ENCODE assay signal across 35 cellular contexts in genomic region chr7:135562720-135563119, GRCh38. TPM values are rescaled to one million over a fixed set of nuclear protein-coding genes. Genes with fewer than 3 reads are reported as not detected.
DNase-seq lines count a peak whose midpoint lies in the region; ATAC-seq and TF ChIP-seq lines count a peak whose summit lies in the region.
"Had no signal": no experiment of that assay in that cellular context is flagged by ENCODE, and none has a peak within 500 bp of the region (broad histone marks: within the 10 kb centered on the region; RNA-seq: fewer than 3 reads in every experiment).

No MANE protein-coding gene starts in this region.

- intact Hi-C loops in activated T-helper 2 cell treated with anti-CD3 and anti-CD28 coated beads, Interferon-gamma antibody, Interleukin-2, Interleukin-4, amounts not matched to agents 10 μg/mL and 5 μg/mL and 100 μg/mL, durations not matched to agents 14 hours and 24 hours and 36 hours (cut with micrococcal nuclease), result no loop called here

- H3K27ac Mint-ChIP-seq in CD4-positive, CD25-positive, alpha-beta regulatory T cell, result peak overlapping the region in 1 of 3 donors; percentile 84
- peak overlapping the region; percentile 6 for H3K27ac Mint-ChIP-seq in activated T-helper 2 cell treated with anti-CD3 and anti-CD28 coated beads, Interferon-gamma antibody, Interleukin-2, Interleukin-4, amounts not matched to agents 10 μg/mL and 5 μg/mL and 100 μg/mL, durations not matched to agents 14 hours and 24 hours and 36 hours
- H3K27ac Mint-ChIP-seq: activated CD4-positive, alpha-beta memory T cell treated with anti-CD3 and anti-CD28 coated beads for 36 hours; activated T-helper 17 cell treated with anti-CD3 and anti-CD28 coated beads, Interleukin-2, amount 50 U/mL, for 72 hours; IgD-negative memory B cell; natural killer cell treated with Interleukin-12 subunit alpha and Interleukin-12 subunit beta and Interleukin-15 and Interleukin-18, amount 100 ng/mL, for 72 hours had no signal

- no peaks in the 10 kb centered on the region for H3K27me3 Mint-ChIP-seq in CD4-positive, CD25-positive, alpha-beta regulatory T cell
- H3K27me3 Mint-ChIP-seq in activated T-helper 2 cell treated with anti-CD3 and anti-CD28 coated beads, Interferon-gamma antibody, Interleukin-2, Interleukin-4, amounts not matched to agents 10 μg/mL and 5 μg/mL and 100 μg/mL, durations not matched to agents 14 hours and 24 hours and 36 hours (ENCODE audit: low read depth), result no peaks in the 10 kb centered on the region
- H3K27me3 Mint-ChIP-seq: activated CD4-positive, alpha-beta memory T cell treated with anti-CD3 and anti-CD28 coated beads for 36 hours; activated T-helper 17 cell treated with anti-CD3 and anti-CD28 coated beads, Interleukin-2, amount 50 U/mL, for 72 hours; effector memory CD8-positive, alpha-beta T cell; IgD-negative memory B cell; natural killer cell treated with Interleukin-12 subunit alpha and Interleukin-12 subunit beta and Interleukin-15 and Interleukin-18, amount 100 ng/mL, for 72 hours; stimulated activated naive CD8-positive, alpha-beta T cell treated with anti-CD3 and anti-CD28 coated beads, Interleukin-15, amount 100 ng/mL, for 72 hours had no signal

- no peaks in the 10 kb centered on the region for H3K9me3 Mint-ChIP-seq in CD4-positive, CD25-positive, alpha-beta regulatory T cell
- H3K9me3 Mint-ChIP-seq in activated T-helper 2 cell treated with anti-CD3 and anti-CD28 coated beads, Interferon-gamma antibody, Interleukin-2, Interleukin-4, amounts not matched to agents 10 μg/mL and 5 μg/mL and 100 μg/mL, durations not matched to agents 14 hours and 24 hours and 36 hours, result no peaks in the 10 kb centered on the region
- H3K9me3 Mint-ChIP-seq: activated CD4-positive, alpha-beta memory T cell treated with anti-CD3 and anti-CD28 coated beads for 36 hours; activated naive CD4-positive, alpha-beta T cell treated with anti-CD3 and anti-CD28 coated beads, Interleukin-2, amount 50 U/mL, for 72 hours; activated T-helper 17 cell treated with anti-CD3 and anti-CD28 coated beads, Interleukin-2, amount 50 U/mL, for 72 hours; effector memory CD8-positive, alpha-beta T cell; IgD-negative memory B cell; natural killer cell treated with Interleukin-12 subunit alpha and Interleukin-12 subunit beta and Interleukin-15 and Interleukin-18, amount 100 ng/mL, for 72 hours; stimulated activated naive CD8-positive, alpha-beta T cell treated with anti-CD3 and anti-CD28 coated beads, Interleukin-15, amount 100 ng/mL, for 72 hours had no signal

- CTCF ChIA-PET in GM10248 (lab: Yijun Ruan, JAX), result interaction anchor here (0.9 kb wide), 1 partner anchor 10 kb away, joined by 3 read pairs; no protein-coding TSS in a partner anchor

- no peaks in the 10 kb centered on the region for H3K9me3 ChIP-seq in CD4-positive, CD25-positive, alpha-beta regulatory T cell (ENCODE audit: control insufficient read depth in 2 of 2, low read length in 2 of 2)
- H3K9me3 ChIP-seq: ascending aorta, BE2C, esophagus squamous epithelium, heart right ventricle, mucosa of descending colon, ovary, tibial artery had no signal

- no peaks in the 10 kb centered on the region for H3K27me3 ChIP-seq in CD4-positive, CD25-positive, alpha-beta regulatory T cell (ENCODE audit: control insufficient read depth, insufficient read depth, low read length)
- no peaks in the 10 kb centered on the region for H3K27me3 ChIP-seq in H7 (ENCODE audit: control insufficient read depth, insufficient read depth, low read length)
- H3K27me3 ChIP-seq: ascending aorta, BE2C, esophagus squamous epithelium, heart right ventricle, ovary, tibial artery had no signal

- peak overlapping the region in 3 of 4 donors; percentile 5 to 43 (median 17) for H3K4me3 Mint-ChIP-seq in CD4-positive, CD25-positive, alpha-beta regulatory T cell
- H3K4me3 Mint-ChIP-seq in activated T-helper 2 cell treated with anti-CD3 and anti-CD28 coated beads, Interferon-gamma antibody, Interleukin-2, Interleukin-4, amounts not matched to agents 10 μg/mL and 5 μg/mL and 100 μg/mL, durations not matched to agents 14 hours and 24 hours and 36 hours (ENCODE audit: low read depth), result no peak overlapping the region
- H3K4me3 Mint-ChIP-seq: activated CD4-positive, alpha-beta memory T cell treated with anti-CD3 and anti-CD28 coated beads for 36 hours; activated T-helper 17 cell treated with anti-CD3 and anti-CD28 coated beads, Interleukin-2, amount 50 U/mL, for 72 hours; effector memory CD8-positive, alpha-beta T cell; IgD-negative memory B cell; natural killer cell treated with Interleukin-12 subunit alpha and Interleukin-12 subunit beta and Interleukin-15 and Interleukin-18, amount 100 ng/mL, for 72 hours; stimulated activated naive CD8-positive, alpha-beta T cell treated with anti-CD3 and anti-CD28 coated beads, Interleukin-15, amount 100 ng/mL, for 72 hours had no signal

- no peak for TF ChIP-seq CTCF in GM10248 (IDR thresholded peaks at IDR 0.05; ENCODE audit: control extremely low read depth, extremely low read depth, low read depth, missing control alignments)

- no peak for DNase-seq in CD4-positive, CD25-positive, alpha-beta regulatory T cell
- DNase-seq in H7, result peak; percentile 46
- DNase-seq in activated T-helper 2 cell treated with anti-CD3 and anti-CD28 coated beads, Interferon-gamma antibody, Interleukin-2, Interleukin-4, amounts not matched to agents 10 μg/mL and 5 μg/mL and 100 μg/mL, durations not matched to agents 14 hours and 24 hours and 36 hours (ENCODE audit: low spot score), result no peak
- DNase-seq in iPS-NIHi7 (ENCODE audit: extremely low spot score), result peak; percentile 70
- DNase-seq in GM10248 (ENCODE audit: extremely low spot score), result no peak
- DNase-seq in NCI-H2107 treated with DMSO at 0.1 percent for 48 hours (lab: John Stamatoyannopoulos, UW; ENCODE audit: unreplicated experiment), result no peak
- DNase-seq in ureter (ENCODE audit: low spot score), result no peak
- DNase-seq: activated CD4-positive, alpha-beta memory T cell treated with anti-CD3 and anti-CD28 coated beads for 36 hours; activated CD8-positive, alpha-beta memory T cell treated with anti-CD3 and anti-CD28 coated beads, Interleukin-2, amount 50 U/mL, for 4 hours; BE2C; cortex of kidney; DMS79 treated with DMSO at 0.1 percent for 48 hours; effector memory CD8-positive, alpha-beta T cell; esophagus squamous epithelium; foreskin melanocyte; heart right ventricle; mucosa of descending colon; NCI-H1048; NCI-H1694; NCI-H69; ovary; retina; small intestine; stimulated activated CD4-positive, alpha-beta T cell treated with anti-CD3 and anti-CD28 coated beads, Interleukin-1b, Interleukin-23, amount 100 ng/mL, for 48 hours; stimulated activated CD8-positive, alpha-beta memory T cell treated with anti-CD3 and anti-CD28 coated beads, Interleukin-4, amount 100 ng/mL, for 48 hours; stimulated activated naive CD8-positive, alpha-beta T cell treated with anti-CD3 and anti-CD28 coated beads, Interleukin-15, amount 100 ng/mL, for 72 hours; T-helper 1 cell; tibial artery had no signal

- no peak overlapping the region for H3K4me3 ChIP-seq in CD4-positive, CD25-positive, alpha-beta regulatory T cell (ENCODE audit: low read depth, low read length)
- H3K4me3 ChIP-seq in H7 (ENCODE audit: insufficient read depth, low read depth, low read length), result no peak overlapping the region
- H3K4me3 ChIP-seq: ascending aorta, esophagus squamous epithelium, heart right ventricle, mucosa of descending colon, ovary, tibial artery had no signal

- peaks cover 18 to 46% (median 22%) of the 10 kb centered on the region in 4 donors for H3K4me1 Mint-ChIP-seq in CD4-positive, CD25-positive, alpha-beta regulatory T cell
- H3K4me1 Mint-ChIP-seq in activated T-helper 2 cell treated with anti-CD3 and anti-CD28 coated beads, Interferon-gamma antibody, Interleukin-2, Interleukin-4, amounts not matched to agents 10 μg/mL and 5 μg/mL and 100 μg/mL, durations not matched to agents 14 hours and 24 hours and 36 hours (ENCODE audit: low read depth), result peaks cover 15% of the 10 kb centered on the region

- POLR2A ChIA-PET in GM10248 (lab: Yijun Ruan, JAX), result interaction anchor here (0.7 kb wide), 1 partner anchor 11 kb away, joined by 5 read pairs; no protein-coding TSS in a partner anchor

- ATAC-seq in CD4-positive, CD25-positive, alpha-beta regulatory T cell (ENCODE audit: low read depth in 2 of 2), result no peak
- no peak for ATAC-seq in HG03108 (IDR thresholded peaks at IDR 0.05; ENCODE audit: unreplicated experiment)
- ATAC-seq: activated CD4-positive, CD25-positive, alpha-beta regulatory T cell treated with anti-CD3 and anti-CD28 coated beads, Interleukin-2, amount 50 U/mL, for 24 hours; activated naive CD4-positive, alpha-beta T cell treated with anti-CD3 and anti-CD28 coated beads, Interleukin-2, amount 50 U/mL, for 72 hours; activated T-helper 17 cell treated with anti-CD3 and anti-CD28 coated beads, Interleukin-2, amount 50 U/mL, for 72 hours; effector memory CD8-positive, alpha-beta T cell; heart right ventricle; mucosa of descending colon; natural killer cell treated with Interleukin-12 subunit alpha and Interleukin-12 subunit beta and Interleukin-15 and Interleukin-18, amount 100 ng/mL, for 72 hours; stimulated activated naive CD8-positive, alpha-beta T cell treated with anti-CD3 and anti-CD28 coated beads, Interleukin-15, amount 100 ng/mL, for 72 hours had no signal

- peaks cover 5% of the 10 kb centered on the region for H3K36me3 Mint-ChIP-seq in CD4-positive, CD25-positive, alpha-beta regulatory T cell
- peaks cover 25% of the 10 kb centered on the region for H3K36me3 Mint-ChIP-seq in activated T-helper 2 cell treated with anti-CD3 and anti-CD28 coated beads, Interferon-gamma antibody, Interleukin-2, Interleukin-4, amounts not matched to agents 10 μg/mL and 5 μg/mL and 100 μg/mL, durations not matched to agents 14 hours and 24 hours and 36 hours (ENCODE audit: low read depth)
- H3K36me3 Mint-ChIP-seq: natural killer cell treated with Interleukin-12 subunit alpha and Interleukin-12 subunit beta and Interleukin-15 and Interleukin-18, amount 100 ng/mL, for 72 hours had no signal

- no peak overlapping the region for H3K27ac ChIP-seq in CD4-positive, CD25-positive, alpha-beta regulatory T cell (ENCODE audit: insufficient read depth, low read length, poor library complexity, severe bottlenecking)
- H3K27ac ChIP-seq: ascending aorta, esophagus squamous epithelium, heart right ventricle, ovary, tibial artery had no signal

- no peaks in the 10 kb centered on the region for H3K36me3 ChIP-seq in CD4-positive, CD25-positive, alpha-beta regulatory T cell (ENCODE audit: control insufficient read depth, insufficient read depth, low read length)
- H3K36me3 ChIP-seq in H7 (replicated peaks; ENCODE audit: control insufficient read depth, insufficient read depth, low read length), result no peaks in the 10 kb centered on the region
- H3K36me3 ChIP-seq: ascending aorta, ovary, tibial artery had no signal

- peaks cover 7% of the 10 kb centered on the region for H3K4me1 ChIP-seq in CD4-positive, CD25-positive, alpha-beta regulatory T cell (ENCODE audit: control insufficient read depth, insufficient read depth, low read length, poor library complexity, severe bottlenecking)

RNA-seq across cellular contexts. Expression of gene NUP205, which starts 5.0 kb away (rescaled TPM):
- 56.3 TPM for total RNA-seq in CD4-positive, CD25-positive, alpha-beta regulatory T cell
- 10 to 100 TPM; 21.1 to 32.7 (median 27.4) TPM for polyA plus RNA-seq in CD4-positive, CD25-positive, alpha-beta regulatory T cell
- total RNA-seq in H7 (2014; rRNA removed; shearing (Covaris generic)), result 138 and 150 TPM in 2 replicates
- 119 and 127 TPM in 2 replicates for total RNA-seq in activated T-helper 2 cell treated with anti-CD3 and anti-CD28 coated beads, Interferon-gamma antibody, Interleukin-2, Interleukin-4, amounts not matched to agents 10 μg/mL and 5 μg/mL and 100 μg/mL, durations not matched to agents 14 hours and 24 hours and 36 hours
- total RNA-seq in ureter, result 58.1 TPM

RNA-seq across cellular contexts. Expression of gene CNOT4, which starts 52.8 kb away (rescaled TPM):
- total RNA-seq in CD4-positive, CD25-positive, alpha-beta regulatory T cell, result 43.4 TPM
- 10 to 100 TPM; 12.0 to 14.2 (median 13.2) TPM for polyA plus RNA-seq in CD4-positive, CD25-positive, alpha-beta regulatory T cell
- 10.4 and 13.7 TPM in 2 replicates for total RNA-seq in H7 (2014; rRNA removed; shearing (Covaris generic))
- total RNA-seq in activated T-helper 2 cell treated with anti-CD3 and anti-CD28 coated beads, Interferon-gamma antibody, Interleukin-2, Interleukin-4, amounts not matched to agents 10 μg/mL and 5 μg/mL and 100 μg/mL, durations not matched to agents 14 hours and 24 hours and 36 hours, result 19.3 and 24.0 TPM in 2 replicates
- total RNA-seq in ureter, result 34.4 TPM

Comparison
In these comparisons a context has a peak if more than half of its experiments do, and no peak if none do; other contexts are left out.
1. DNase-seq: peak in H7 (single experiment) and iPS-NIHi7 (single experiment); none in CD4-positive, CD25-positive, alpha-beta regulatory T cell (0 of 3), activated T-helper 2 cell treated with anti-CD3 and anti-CD28 coated beads, Interferon-gamma antibody, Interleukin-2, Interleukin-4, amounts not matched to agents 10 μg/mL and 5 μg/mL and 100 μg/mL, durations not matched to agents 14 hours and 24 hours and 36 hours (single experiment), GM10248 (single experiment), NCI-H2107 treated with DMSO at 0.1 percent for 48 hours (single experiment) and ureter (single experiment).